ENCODE assay signal across 14 cellular contexts in the genomic region with DNA sequence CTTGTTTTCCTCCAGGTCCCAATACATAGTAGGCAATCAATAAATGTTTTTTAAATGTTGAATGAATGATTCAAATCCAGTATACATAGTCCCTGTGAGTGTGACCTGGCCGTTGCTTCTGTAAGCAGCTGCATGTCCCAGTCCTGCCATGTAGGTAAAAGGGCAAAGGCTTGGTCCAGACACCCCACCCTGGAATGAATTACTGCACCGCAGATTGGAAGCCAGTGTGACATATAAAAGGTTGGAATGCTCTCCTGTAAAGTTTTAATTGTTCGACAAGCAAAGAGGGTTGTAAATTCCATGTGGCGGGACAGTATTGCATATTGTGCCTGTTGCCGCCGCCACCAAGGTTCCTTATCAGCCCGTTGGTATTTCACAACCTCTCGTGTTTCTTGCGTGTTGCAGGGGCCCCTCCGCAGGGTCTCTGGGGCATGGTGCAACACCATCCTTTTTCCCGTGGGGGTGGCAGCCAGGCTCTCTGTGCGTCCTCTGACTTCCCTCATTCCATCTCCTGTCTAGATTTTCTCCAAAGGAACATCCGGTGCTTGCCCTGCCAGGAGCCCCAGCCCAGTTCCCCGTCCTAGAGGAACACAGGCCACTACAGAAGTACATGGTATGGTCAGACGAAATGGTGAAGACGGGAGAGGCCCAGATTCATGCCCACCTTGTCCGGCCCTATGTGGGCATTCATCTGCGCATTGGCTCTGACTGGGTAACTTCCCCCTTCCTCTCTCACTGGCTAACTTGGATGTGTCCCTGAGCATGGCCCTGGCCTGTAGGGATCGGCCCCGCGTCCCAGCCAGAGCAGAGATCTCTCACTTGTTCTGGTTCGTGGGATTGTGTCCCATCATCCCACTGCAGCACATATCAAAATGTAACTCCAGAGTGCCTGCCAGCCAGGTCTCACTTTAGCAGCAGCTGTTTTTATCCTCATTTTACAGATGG. TPM values are rescaled to one million over a fixed set of nuclear protein-coding genes. Genes with fewer than 3 reads are reported as not detected.
DNase-seq lines count a peak whose midpoint lies in the region; ATAC-seq, FAIRE-seq and TF ChIP-seq lines count a peak whose summit lies in the region.
"Had no signal": no experiment of that assay in that cellular context is flagged by ENCODE, and none has a peak within 500 bp of the region (broad histone marks: within the 10 kb centered on the region; RNA-seq: fewer than 3 reads in every experiment).

No MANE protein-coding gene starts in this region.

- no peak overlapping the region for H2AFZ ChIP-seq in HepG2 (ENCODE audit: low read length)

- no peak overlapping the region for H3K4me2 ChIP-seq in HepG2 (ENCODE audit: low read depth, low read length)
- H3K4me2 ChIP-seq: A549 had no signal

- H3K4me1 ChIP-seq in HepG2 (ENCODE audit: insufficient read depth, low read length), result peaks cover 9% of the 10 kb centered on the region; the same call in 1 of the 2 replicates
- H3K4me1 ChIP-seq: A549 had no signal

- FAIRE-seq in HepG2 (lab: Jason Lieb, UNC), result peak; percentile 32
- FAIRE-seq: A549 had no signal

- BruUV-seq in HepG2 (replicated peaks; lab: Mats Ljungman, UMichigan) (no TSS peak), MCF 10A (replicated peaks; lab: Mats Ljungman, UMichigan) (no TSS peak)

- H3K27ac Mint-ChIP-seq in activated CD8-positive, alpha-beta T cell treated with anti-CD3 and anti-CD28 coated beads for 36 hours, result peak overlapping the region; percentile 3
- H3K27ac Mint-ChIP-seq in activated CD8-positive, alpha-beta T cell treated with anti-CD3 and anti-CD28 coated beads, Interleukin-2, amount 10 ng/mL, durations not matched to agents 7 days and 5 days, result no peak overlapping the region
- peak overlapping the region; percentile 39 to 83 for H3K27ac Mint-ChIP-seq in stimulated activated naive CD8-positive, alpha-beta T cell treated with anti-CD3 and anti-CD28 coated beads, Interleukin-15, amount 100 ng/mL, for 72 hours
- no peak overlapping the region for H3K27ac Mint-ChIP-seq in MCF 10A (ENCODE audit: low read depth, unreplicated experiment)

- H3K9me3 Mint-ChIP-seq in activated CD8-positive, alpha-beta T cell treated with anti-CD3 and anti-CD28 coated beads for 36 hours, result no peaks in the 10 kb centered on the region
- no peaks in the 10 kb centered on the region for H3K9me3 Mint-ChIP-seq in activated CD8-positive, alpha-beta T cell treated with anti-CD3 and anti-CD28 coated beads, Interleukin-2, amount 10 ng/mL, durations not matched to agents 7 days and 5 days (ENCODE audit: insufficient read depth)
- H3K9me3 Mint-ChIP-seq in stimulated activated naive CD8-positive, alpha-beta T cell treated with anti-CD3 and anti-CD28 coated beads, Interleukin-15, amount 100 ng/mL, for 72 hours, result no peaks in the 10 kb centered on the region
- no peaks in the 10 kb centered on the region for H3K9me3 Mint-ChIP-seq in MCF 10A (ENCODE audit: unreplicated experiment)

- no peaks in the 10 kb centered on the region for H3K79me2 ChIP-seq in HepG2 (ENCODE audit: insufficient read depth, low read length)

- ATAC-seq in activated CD8-positive, alpha-beta T cell treated with anti-CD3 and anti-CD28 coated beads for 36 hours, result no peak
- ATAC-seq in activated CD8-positive, alpha-beta T cell treated with anti-CD3 and anti-CD28 coated beads, Interleukin-2, amount 10 ng/mL, durations not matched to agents 7 days and 5 days, result no peak
- no peak for ATAC-seq in HepG2
- ATAC-seq in stimulated activated naive CD8-positive, alpha-beta T cell treated with anti-CD3 and anti-CD28 coated beads, Interleukin-15, amount 100 ng/mL, for 72 hours, result no peak
- ATAC-seq: A549 had no signal

- no peak for TF ChIP-seq CTCF in activated CD8-positive, alpha-beta T cell treated with anti-CD3 and anti-CD28 coated beads for 36 hours (IDR thresholded peaks at IDR 0.05)
- TF ChIP-seq CTCF in VCaP (conservative IDR thresholded peaks at IDR 0.05), result no peak
- no peak for TF ChIP-seq CTCF in HepG2 (CRISPR knock-in tag; IDR thresholded peaks at IDR 0.05)
- TF ChIP-seq CTCF in MCF 10A (IDR thresholded peaks at IDR 0.05; ENCODE audit: unreplicated experiment), result no peak

- no peak for TF ChIP-seq POLR2A in HepG2 (IDR thresholded peaks at IDR 0.05; ENCODE audit: insufficient read depth in 1 of 2, low read depth in 2 of 2, low read length in 2 of 2)

- H3K36me3 Mint-ChIP-seq in activated CD8-positive, alpha-beta T cell treated with anti-CD3 and anti-CD28 coated beads for 36 hours (ENCODE audit: low read depth), result peaks cover 65% of the 10 kb centered on the region
- peaks cover 48% of the 10 kb centered on the region for H3K36me3 Mint-ChIP-seq in activated CD8-positive, alpha-beta T cell treated with anti-CD3 and anti-CD28 coated beads, Interleukin-2, amount 10 ng/mL, durations not matched to agents 7 days and 5 days (ENCODE audit: low read depth)
- H3K36me3 Mint-ChIP-seq in MCF 10A (ENCODE audit: insufficient read depth, unreplicated experiment), result peaks cover 69% of the 10 kb centered on the region

- no peaks in the 10 kb centered on the region for H3K9me3 ChIP-seq in HepG2 (ENCODE audit: low read length)
- H3K9me3 ChIP-seq: A549 had no signal

- in situ Hi-C loops in HepG2 (cut with HindIII; ENCODE audit: extremely low pct_ligation_motif_present, low pct_unique_long_range_greater_than_20kb), result no loop called here

- no peaks in the 10 kb centered on the region for H3K27me3 ChIP-seq in HepG2 (ENCODE audit: control insufficient read depth in 1 of 2, insufficient read depth in 2 of 2, low read length in 2 of 2)

- no peak overlapping the region for H3K9ac ChIP-seq in HepG2 (ENCODE audit: insufficient read depth, low read depth, low read length)

- peaks cover 43 to 72% of the 10 kb centered on the region in 2 experiments for H3K36me3 ChIP-seq in HepG2 (replicated peaks in 1 of 2; ENCODE audit: control insufficient read depth in 1 of 2, insufficient read depth in 2 of 2, low read length in 2 of 2)

- intact Hi-C loops in activated CD8-positive, alpha-beta T cell treated with anti-CD3 and anti-CD28 coated beads for 36 hours (cut with micrococcal nuclease), result no loop called here
- intact Hi-C loops in HepG2 (cut with micrococcal nuclease; ENCODE audit: unreplicated experiment), result no loop called here
- intact Hi-C loops in MCF 10A (cut with micrococcal nuclease), result no loop called here

- CTCF ChIA-PET in activated CD8-positive, alpha-beta T cell treated with anti-CD3 and anti-CD28 coated beads for 36 hours (lab: Charles Lee), result no interaction called here
- CTCF ChIA-PET in activated CD8-positive, alpha-beta T cell treated with anti-CD3 and anti-CD28 coated beads, Interleukin-2, amount 10 ng/mL, durations not matched to agents 7 days and 5 days (lab: Charles Lee), result no interaction called here
- CTCF ChIA-PET in HepG2 (lab: Yijun Ruan, JAX; ENCODE audit: low intra/inter-chr PET ratio, low total read pairs) (no interaction called here), MCF 10A (lab: Yijun Ruan, JAX) (no interaction called here)

- POLR2A ChIA-PET in activated CD8-positive, alpha-beta T cell treated with anti-CD3 and anti-CD28 coated beads for 36 hours (lab: Charles Lee), result no interaction called here
- POLR2A ChIA-PET in activated CD8-positive, alpha-beta T cell treated with anti-CD3 and anti-CD28 coated beads, Interleukin-2, amount 10 ng/mL, durations not matched to agents 7 days and 5 days (lab: Charles Lee), result no interaction called here
- POLR2A ChIA-PET in HepG2 (lab: Yijun Ruan, JAX), result no interaction called here
- POLR2A ChIA-PET in MCF 10A (lab: Yijun Ruan, JAX), result interaction anchor here (1.9 kb wide), 1 partner anchor 12 kb away, joined by 5 read pairs; no protein-coding TSS in a partner anchor

- H3K4me3 ChIP-seq in HepG2 (replicated peaks in 1 of 3; ENCODE audit: insufficient read depth in 1 of 3, low read depth in 2 of 3, low read length in 3 of 3), result no peak overlapping the region
- H3K4me3 ChIP-seq: A549 had no signal

- peaks cover 32% of the 10 kb centered on the region for H3K4me1 Mint-ChIP-seq in activated CD8-positive, alpha-beta T cell treated with anti-CD3 and anti-CD28 coated beads for 36 hours (ENCODE audit: low read depth)
- peaks cover 19% of the 10 kb centered on the region for H3K4me1 Mint-ChIP-seq in activated CD8-positive, alpha-beta T cell treated with anti-CD3 and anti-CD28 coated beads, Interleukin-2, amount 10 ng/mL, durations not matched to agents 7 days and 5 days (ENCODE audit: low read depth)
- peaks cover 46% of the 10 kb centered on the region for H3K4me1 Mint-ChIP-seq in stimulated activated naive CD8-positive, alpha-beta T cell treated with anti-CD3 and anti-CD28 coated beads, Interleukin-15, amount 100 ng/mL, for 72 hours
- H3K4me1 Mint-ChIP-seq in MCF 10A (ENCODE audit: insufficient read depth, unreplicated experiment), result no peaks in the 10 kb centered on the region

- no peaks in the 10 kb centered on the region for H3K27me3 Mint-ChIP-seq in activated CD8-positive, alpha-beta T cell treated with anti-CD3 and anti-CD28 coated beads for 36 hours
- H3K27me3 Mint-ChIP-seq in activated CD8-positive, alpha-beta T cell treated with anti-CD3 and anti-CD28 coated beads, Interleukin-2, amount 10 ng/mL, durations not matched to agents 7 days and 5 days (ENCODE audit: low read depth), result no peaks in the 10 kb centered on the region
- H3K27me3 Mint-ChIP-seq in stimulated activated naive CD8-positive, alpha-beta T cell treated with anti-CD3 and anti-CD28 coated beads, Interleukin-15, amount 100 ng/mL, for 72 hours, result no peaks in the 10 kb centered on the region
- H3K27me3 Mint-ChIP-seq in MCF 10A (ENCODE audit: insufficient read depth, unreplicated experiment), result no peaks in the 10 kb centered on the region

- no peaks in the 10 kb centered on the region for H4K20me1 ChIP-seq in HepG2 (ENCODE audit: insufficient read depth, low read length)

- TF ChIP-seq RAD21 in HepG2 (CRISPR knock-in tag; IDR thresholded peaks at IDR 0.05), result no peak

- 91% methylated on average over 22 of the region's 22 CpGs for WGBS in HepG2 (ENCODE audit: low lambda C conversion rate)

- DNase-seq in activated CD8-positive, alpha-beta T cell treated with anti-CD3 and anti-CD28 coated beads for 36 hours, result no peak
- no peak for DNase-seq in activated CD8-positive, alpha-beta T cell treated with anti-CD3 and anti-CD28 coated beads, Interleukin-2, amount 10 ng/mL, durations not matched to agents 7 days and 5 days
- DNase-seq in HepG2 (ENCODE audit: low spot score) (no peak), MCF 10A (ENCODE audit: unreplicated experiment) (no peak), HCEC 1CT (no peak), epidermal melanocyte (ENCODE audit: insufficient read length, low spot score) (no peak)
- DNase-seq in stimulated activated naive CD8-positive, alpha-beta T cell treated with anti-CD3 and anti-CD28 coated beads, Interleukin-15, amount 100 ng/mL, for 72 hours, result no peak
- DNase-seq: activated CD4-positive, CD25-positive, alpha-beta regulatory T cell treated with anti-CD3 and anti-CD28 coated beads, Interleukin-2, amount 50 U/mL, for 72 hours; effector memory CD4-positive, alpha-beta T cell; NCI-H2171 treated with DMSO at 0.1 percent for 48 hours; RPMI8226; stimulated activated CD4-positive, alpha-beta T cell treated with anti-CD3 and anti-CD28 coated beads, Interleukin-4, amount 100 ng/mL, for 1 hour had no signal

- H3K27ac ChIP-seq in VCaP (peak overlapping the region; percentile 75), HepG2 (ENCODE audit: extremely low read length, insufficient read depth, low read length) (no peak overlapping the region)
- H3K27ac ChIP-seq: A549 had no signal

- TF ChIP-seq EP300 in HepG2 (IDR thresholded peaks at IDR 0.05; ENCODE audit: low read depth in 2 of 2, low read length in 2 of 2), result no peak
- TF ChIP-seq EP300 in HepG2 (CRISPR knock-in tag; IDR thresholded peaks at IDR 0.05; ENCODE audit: borderline replicate concordance), result no peak

- H3K4me3 Mint-ChIP-seq in activated CD8-positive, alpha-beta T cell treated with anti-CD3 and anti-CD28 coated beads for 36 hours, result no peak overlapping the region
- no peak overlapping the region for H3K4me3 Mint-ChIP-seq in activated CD8-positive, alpha-beta T cell treated with anti-CD3 and anti-CD28 coated beads, Interleukin-2, amount 10 ng/mL, durations not matched to agents 7 days and 5 days
- H3K4me3 Mint-ChIP-seq in stimulated activated naive CD8-positive, alpha-beta T cell treated with anti-CD3 and anti-CD28 coated beads, Interleukin-15, amount 100 ng/mL, for 72 hours, result no peak overlapping the region
- no peak overlapping the region for H3K4me3 Mint-ChIP-seq in MCF 10A (ENCODE audit: unreplicated experiment)

RNA-seq across cellular contexts. Expression of a gene that starts 20.3 kb away (rescaled TPM):
- 10 to 100 TPM; 43.7 to 46.2 TPM for total RNA-seq in activated CD8-positive, alpha-beta T cell treated with anti-CD3 and anti-CD28 coated beads for 36 hours
- total RNA-seq in activated CD8-positive, alpha-beta T cell treated with anti-CD3 and anti-CD28 coated beads, Interleukin-2, amount 10 ng/mL, durations not matched to agents 7 days and 5 days, result 10 to 100 TPM; 23.5 to 24.8 TPM
- total RNA-seq in HepG2 (2016; rRNA removed; fragmentation: Illumina TruSeq; extraction: Trizol), result 30.2 and 58.3 TPM in 2 replicates
- 4.8 and 5.3 TPM in 2 replicates for total RNA-seq in HepG2 (2016; cell fraction: cytosol; rRNA removed; fragmentation: Illumina TruSeq; extraction: Trizol; ENCODE audit: low read depth)
- total RNA-seq in HepG2 (2016; cell fraction: insoluble cytoplasmic fraction; rRNA removed; fragmentation: Illumina TruSeq; extraction: Trizol), result 27.5 and 55.8 TPM in 2 replicates
- 17.7 and 18.8 TPM in 2 replicates for total RNA-seq in HepG2 (2016; cell fraction: membrane; rRNA removed; fragmentation: Illumina TruSeq; extraction: Trizol)
- 47.8 and 56.4 TPM in 2 replicates for total RNA-seq in HepG2 (2016; cell fraction: nucleus; rRNA removed; fragmentation: Illumina TruSeq; extraction: Trizol)
- polyA plus RNA-seq in HepG2 (2011; rRNA removed), result 35.5 and 41.6 TPM in 2 replicates
- polyA plus RNA-seq in HepG2 (2011; cell fraction: cytosol; rRNA removed), result 39.5 and 45.0 TPM in 2 replicates
- 25.7 and 30.2 TPM in 2 replicates for polyA plus RNA-seq in HepG2 (2011; cell fraction: nucleus; rRNA removed)
- polyA plus RNA-seq in HepG2 (2012), result 37.6 and 40.5 TPM in 2 replicates
- polyA plus RNA-seq in HepG2 (2016; cell fraction: cytosol; fragmentation: Illumina TruSeq; extraction: Trizol; ENCODE audit: low read depth), result 3.9 and 4.5 TPM in 2 replicates
- polyA plus RNA-seq in HepG2 (2016; cell fraction: insoluble cytoplasmic fraction; fragmentation: Illumina TruSeq; extraction: Trizol; ENCODE audit: low read depth), result 22.5 and 25.1 TPM in 2 replicates
- 8.5 and 10.3 TPM in 2 replicates for polyA plus RNA-seq in HepG2 (2016; cell fraction: membrane; fragmentation: Illumina TruSeq; extraction: Trizol; ENCODE audit: low read depth)
- polyA plus RNA-seq in HepG2 (2016; cell fraction: nucleus; fragmentation: Illumina TruSeq; extraction: Trizol; ENCODE audit: insufficient read depth, low read depth), result 55.8 and 62.0 TPM in 2 replicates
- 44.0 and 61.9 TPM in 2 replicates for polyA minus RNA-seq in HepG2 (2011; rRNA and poly(A)+ RNA removed; ENCODE audit: low replicate concordance)
- 31.7 and 41.7 TPM in 2 replicates for polyA minus RNA-seq in HepG2 (2011; cell fraction: cytosol; rRNA and poly(A)+ RNA removed)
- 33.5 and 39.0 TPM in 2 replicates for polyA minus RNA-seq in HepG2 (2011; cell fraction: nucleus; rRNA and poly(A)+ RNA removed)
- 43.1 and 43.9 TPM in 2 replicates for total RNA-seq in MCF 10A (2022)

RNA-seq across cellular contexts. Expression of a gene that starts 20.5 kb away (rescaled TPM):
- 10 to 100 TPM; 70.6 to 71.5 TPM for total RNA-seq in activated CD8-positive, alpha-beta T cell treated with anti-CD3 and anti-CD28 coated beads for 36 hours
- 10 to 100 TPM; 21.9 to 22.9 TPM for total RNA-seq in activated CD8-positive, alpha-beta T cell treated with anti-CD3 and anti-CD28 coated beads, Interleukin-2, amount 10 ng/mL, durations not matched to agents 7 days and 5 days
- total RNA-seq in HepG2 (2016; rRNA removed; fragmentation: Illumina TruSeq; extraction: Trizol) (15.3 and 26.5 TPM in 2 replicates), MCF 10A (2022) (18.4 and 18.6 TPM in 2 replicates)
- total RNA-seq in HepG2 (2016; cell fraction: cytosol; rRNA removed; fragmentation: Illumina TruSeq; extraction: Trizol; ENCODE audit: low read depth), result 4.9 and 5.7 TPM in 2 replicates
- total RNA-seq in HepG2 (2016; cell fraction: insoluble cytoplasmic fraction; rRNA removed; fragmentation: Illumina TruSeq; extraction: Trizol), result 13.7 and 22.8 TPM in 2 replicates
- total RNA-seq in HepG2 (2016; cell fraction: membrane; rRNA removed; fragmentation: Illumina TruSeq; extraction: Trizol), result 25.1 and 26.3 TPM in 2 replicates
- total RNA-seq in HepG2 (2016; cell fraction: nucleus; rRNA removed; fragmentation: Illumina TruSeq; extraction: Trizol), result 16.1 and 18.8 TPM in 2 replicates
- 14.9 and 15.2 TPM in 2 replicates for polyA plus RNA-seq in HepG2 (2011; rRNA removed)
- 12.9 and 15.9 TPM in 2 replicates for polyA plus RNA-seq in HepG2 (2011; cell fraction: cytosol; rRNA removed)
- polyA plus RNA-seq in HepG2 (2011; cell fraction: nucleus; rRNA removed), result 15.6 and 19.1 TPM in 2 replicates
- 25.4 and 26.2 TPM in 2 replicates for polyA plus RNA-seq in HepG2 (2012)
- 4.5 and 4.7 TPM in 2 replicates for polyA plus RNA-seq in HepG2 (2016; cell fraction: cytosol; fragmentation: Illumina TruSeq; extraction: Trizol; ENCODE audit: low read depth)
- 43.2 and 55.3 TPM in 2 replicates for polyA plus RNA-seq in HepG2 (2016; cell fraction: insoluble cytoplasmic fraction; fragmentation: Illumina TruSeq; extraction: Trizol; ENCODE audit: low read depth)
- 27.0 and 27.7 TPM in 2 replicates for polyA plus RNA-seq in HepG2 (2016; cell fraction: membrane; fragmentation: Illumina TruSeq; extraction: Trizol; ENCODE audit: low read depth)
- 36.1 and 36.3 TPM in 2 replicates for polyA plus RNA-seq in HepG2 (2016; cell fraction: nucleus; fragmentation: Illumina TruSeq; extraction: Trizol; ENCODE audit: insufficient read depth, low read depth)
- 18.8 and 36.8 TPM in 2 replicates for polyA minus RNA-seq in HepG2 (2011; rRNA and poly(A)+ RNA removed; ENCODE audit: low replicate concordance)
- polyA minus RNA-seq in HepG2 (2011; cell fraction: cytosol; rRNA and poly(A)+ RNA removed), result 17.8 and 22.1 TPM in 2 replicates
- 19.2 and 20.9 TPM in 2 replicates for polyA minus RNA-seq in HepG2 (2011; cell fraction: nucleus; rRNA and poly(A)+ RNA removed)

RNA-seq across cellular contexts. Expression of a gene that starts 49.4 kb away (rescaled TPM):
- 10 to 100 TPM; 25.4 to 25.7 TPM for total RNA-seq in activated CD8-positive, alpha-beta T cell treated with anti-CD3 and anti-CD28 coated beads for 36 hours
- 10 to 100 TPM; 15.1 to 16.0 TPM for total RNA-seq in activated CD8-positive, alpha-beta T cell treated with anti-CD3 and anti-CD28 coated beads, Interleukin-2, amount 10 ng/mL, durations not matched to agents 7 days and 5 days
- total RNA-seq in HepG2 (2016; rRNA removed; fragmentation: Illumina TruSeq; extraction: Trizol) (28.8 and 36.4 TPM in 2 replicates), MCF 10A (2022) (21.7 and 28.7 TPM in 2 replicates)
- 3.9 and 4.3 TPM in 2 replicates for total RNA-seq in HepG2 (2016; cell fraction: cytosol; rRNA removed; fragmentation: Illumina TruSeq; extraction: Trizol; ENCODE audit: low read depth)
- total RNA-seq in HepG2 (2016; cell fraction: insoluble cytoplasmic fraction; rRNA removed; fragmentation: Illumina TruSeq; extraction: Trizol), result 28.4 and 33.3 TPM in 2 replicates
- 16.8 and 18.5 TPM in 2 replicates for total RNA-seq in HepG2 (2016; cell fraction: membrane; rRNA removed; fragmentation: Illumina TruSeq; extraction: Trizol)
- 18.0 and 21.3 TPM in 2 replicates for total RNA-seq in HepG2 (2016; cell fraction: nucleus; rRNA removed; fragmentation: Illumina TruSeq; extraction: Trizol)
- 20.2 and 23.6 TPM in 2 replicates for polyA plus RNA-seq in HepG2 (2011; rRNA removed)
- polyA plus RNA-seq in HepG2 (2011; cell fraction: cytosol; rRNA removed), result 18.0 and 24.2 TPM in 2 replicates
- 7.7 and 10.1 TPM in 2 replicates for polyA plus RNA-seq in HepG2 (2011; cell fraction: nucleus; rRNA removed)
- polyA plus RNA-seq in HepG2 (2012), result 17.4 and 18.3 TPM in 2 replicates
- 1.1 and 1.5 TPM in 2 replicates for polyA plus RNA-seq in HepG2 (2016; cell fraction: cytosol; fragmentation: Illumina TruSeq; extraction: Trizol; ENCODE audit: low read depth)
- polyA plus RNA-seq in HepG2 (2016; cell fraction: insoluble cytoplasmic fraction; fragmentation: Illumina TruSeq; extraction: Trizol; ENCODE audit: low read depth), result 28.7 and 29.5 TPM in 2 replicates
- polyA plus RNA-seq in HepG2 (2016; cell fraction: membrane; fragmentation: Illumina TruSeq; extraction: Trizol; ENCODE audit: low read depth), result 7.8 and 8.4 TPM in 2 replicates
- 21.9 and 25.1 TPM in 2 replicates for polyA plus RNA-seq in HepG2 (2016; cell fraction: nucleus; fragmentation: Illumina TruSeq; extraction: Trizol; ENCODE audit: insufficient read depth, low read depth)
- polyA minus RNA-seq in HepG2 (2011; rRNA and poly(A)+ RNA removed; ENCODE audit: low replicate concordance), result 27.4 and 31.9 TPM in 2 replicates
- polyA minus RNA-seq in HepG2 (2011; cell fraction: cytosol; rRNA and poly(A)+ RNA removed), result 17.6 and 21.7 TPM in 2 replicates
- polyA minus RNA-seq in HepG2 (2011; cell fraction: nucleus; rRNA and poly(A)+ RNA removed), result 11.7 and 17.7 TPM in 2 replicates

Comparison
In these comparisons a context has a peak if more than half of its experiments do, and no peak if none do; other contexts are left out.
1. H3K27ac Mint-ChIP-seq: peak in activated CD8-positive, alpha-beta T cell treated with anti-CD3 and anti-CD28 coated beads for 36 hours (single experiment) and stimulated activated naive CD8-positive, alpha-beta T cell treated with anti-CD3 and anti-CD28 coated beads, Interleukin-15, amount 100 ng/mL, for 72 hours (2 of 2); none in activated CD8-positive, alpha-beta T cell treated with anti-CD3 and anti-CD28 coated beads, Interleukin-2, amount 10 ng/mL, durations not matched to agents 7 days and 5 days (single experiment) and MCF 10A (single experiment).